In the genomic region with DNA sequence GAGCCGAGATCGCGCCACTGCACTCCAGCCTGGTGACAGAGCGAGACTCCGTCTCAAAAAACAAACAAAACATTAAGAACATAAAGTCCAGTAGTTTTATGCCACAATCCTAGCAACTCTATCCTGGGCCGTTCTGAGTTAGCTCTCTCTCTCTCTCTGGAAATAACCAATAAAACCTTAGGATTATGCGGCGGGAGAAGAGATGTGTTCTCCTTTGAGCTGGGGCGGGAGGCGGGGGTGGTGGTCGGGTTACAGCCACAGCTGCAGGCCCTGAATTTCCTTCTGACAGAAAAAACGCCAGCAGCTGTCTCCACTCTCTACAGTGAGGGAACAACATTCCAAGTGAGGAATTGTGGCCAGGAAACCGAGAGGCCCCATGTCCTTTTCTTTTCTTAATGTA, we compare ENCODE assay signal across 13 cellular contexts. TPM values are rescaled to one million over a fixed set of nuclear protein-coding genes. Genes with fewer than 3 reads are reported as not detected.
DNase-seq lines count a peak whose midpoint lies in the region; ATAC-seq and TF ChIP-seq lines count a peak whose summit lies in the region.
"Had no signal": no experiment of that assay in that cellular context is flagged by ENCODE, and none has a peak within 500 bp of the region (broad histone marks: within the 10 kb centered on the region; RNA-seq: fewer than 3 reads in every experiment).

No MANE protein-coding gene starts in this region.

- H3K27me3 ChIP-seq in tibial artery = no peaks in the 10 kb centered on the region
- H3K27me3 ChIP-seq in CD4-positive, alpha-beta memory T cell (ENCODE audit: insufficient read depth, low read length) = no peaks in the 10 kb centered on the region

- peak overlapping the region; percentile 1 for H3K4me3 ChIP-seq in coronary artery
- H3K4me3 ChIP-seq in tibial artery = no peak overlapping the region
- H3K4me3 ChIP-seq in CD4-positive, alpha-beta memory T cell (ENCODE audit: low read length in 2 of 2) = no peak overlapping the region

- POLR2A ChIA-PET in CD4-positive, alpha-beta memory T cell (lab: Charles Lee; ENCODE audit: partially characterized antibody) = no interaction called here

- H3K4me1 ChIP-seq in tibial artery = peaks cover 0 to 56% (median 29%) of the 10 kb centered on the region in 4 donors
- H3K4me1 ChIP-seq in CD4-positive, alpha-beta memory T cell (ENCODE audit: insufficient read depth, low read length) = no peaks in the 10 kb centered on the region

- intact Hi-C loops in tibial artery (cut with DNase I; ENCODE audit: low total_unique reads) = no loop called here
- intact Hi-C loops in CD4-positive, alpha-beta memory T cell (cut with micrococcal nuclease) = no loop called here

- H3K27me3 Mint-ChIP-seq in CD4-positive, alpha-beta memory T cell = peaks cover 23 to 25% of the 10 kb centered on the region in 2 donors

- H3K36me3 Mint-ChIP-seq in CD4-positive, alpha-beta memory T cell = no peaks in the 10 kb centered on the region

- peak; percentile 7 to 68 (median 55) for DNase-seq in NCI-H1417 (lab: John Stamatoyannopoulos, UW)
- no peak for DNase-seq in NCI-H1417 treated with DMSO at 0.1 percent for 48 hours (lab: John Stamatoyannopoulos, UW)
- no peak for DNase-seq in coronary artery (ENCODE audit: low spot score)
- peak; percentile 18 for DNase-seq in medulla oblongata (ENCODE audit: extremely low spot score)
- no peak for DNase-seq in tibial artery
- DNase-seq in activated CD4-positive, CD25-positive, alpha-beta regulatory T cell treated with anti-CD3 and anti-CD28 coated beads, Interleukin-2, amount 50 U/mL, for 72 hours = no peak
- no peak for DNase-seq in CD4-positive, alpha-beta memory T cell
- DNase-seq: 8988T; activated CD4-positive, alpha-beta T cell treated with anti-CD3 and anti-CD28 coated beads, Interleukin-2, amount 10 ng/mL, durations not matched to agents 7 days and 5 days; amniotic stem cell; GDM1 had no signal

- no peak for ATAC-seq in HG02884 (IDR thresholded peaks at IDR 0.05; ENCODE audit: unreplicated experiment)
- ATAC-seq: Panc1 had no signal

- H3K9me3 ChIP-seq in tibial artery = no peaks in the 10 kb centered on the region
- no peaks in the 10 kb centered on the region for H3K9me3 ChIP-seq in CD4-positive, alpha-beta memory T cell (ENCODE audit: control insufficient read depth in 1 of 2, low read length in 2 of 2)

- H3K4me1 Mint-ChIP-seq in CD4-positive, alpha-beta memory T cell = peaks cover 0 to 6% (median 2%) of the 10 kb centered on the region in 4 donors

- no peak overlapping the region for H3K27ac Mint-ChIP-seq in CD4-positive, alpha-beta memory T cell
- H3K27ac Mint-ChIP-seq: activated CD4-positive, alpha-beta T cell treated with anti-CD3 and anti-CD28 coated beads, Interleukin-2, amount 10 ng/mL, durations not matched to agents 7 days and 5 days had no signal

- TF ChIP-seq CTCF in coronary artery (IDR thresholded peaks at IDR 0.05) (no peak), tibial artery (IDR thresholded peaks at IDR 0.05) (no peak)

- no peaks in the 10 kb centered on the region for H3K36me3 ChIP-seq in tibial artery
- no peaks in the 10 kb centered on the region for H3K36me3 ChIP-seq in CD4-positive, alpha-beta memory T cell (ENCODE audit: insufficient read depth, low read length)

- CTCF ChIA-PET in CD4-positive, alpha-beta memory T cell (lab: Charles Lee; ENCODE audit: partially characterized antibody) = interaction anchor here (1.4 to 1.9 kb wide), 2 partner anchors 85 to 200 kb away, joined by 3 to 4 read pairs; no protein-coding TSS in a partner anchor

- H3K27ac ChIP-seq in coronary artery (peak overlapping the region; percentile 82), tibial artery (peak overlapping the region; percentile 80 to 88)
- H3K27ac ChIP-seq in CD4-positive, alpha-beta memory T cell (ENCODE audit: low read depth, low read length) = no peak overlapping the region

- H3K9me3 Mint-ChIP-seq in CD4-positive, alpha-beta memory T cell = no peaks in the 10 kb centered on the region
- H3K9me3 Mint-ChIP-seq: activated CD4-positive, alpha-beta T cell treated with anti-CD3 and anti-CD28 coated beads, Interleukin-2, amount 10 ng/mL, durations not matched to agents 7 days and 5 days had no signal

- H3K4me3 Mint-ChIP-seq in CD4-positive, alpha-beta memory T cell = no peak overlapping the region
- H3K4me3 Mint-ChIP-seq: activated CD4-positive, alpha-beta T cell treated with anti-CD3 and anti-CD28 coated beads, Interleukin-2, amount 10 ng/mL, durations not matched to agents 7 days and 5 days had no signal

RNA-seq across cellular contexts. Expression of gene PNMA8A, which starts 9.0 kb away (rescaled TPM):
- under 1 TPM in 1 of 2 experiments, not detected in 1; 0.26 TPM for total RNA-seq in CD4-positive, alpha-beta memory T cell
- polyA plus RNA-seq in CD4-positive, alpha-beta memory T cell = under 1 TPM in 1 of 2 donors, not detected in 1; 0.13 TPM
- total RNA-seq: activated CD4-positive, alpha-beta T cell treated with anti-CD3 and anti-CD28 coated beads, Interleukin-2, amount 10 ng/mL, durations not matched to agents 7 days and 5 days had no signal

RNA-seq across cellular contexts. Expression of gene PNMA8B, which starts 15.3 kb away (rescaled TPM):
- total RNA-seq in CD4-positive, alpha-beta memory T cell = 1 to 10 TPM; 1.2 TPM
- under 1 TPM; 0.24 to 0.34 TPM for polyA plus RNA-seq in CD4-positive, alpha-beta memory T cell

RNA-seq across cellular contexts. Expression of gene PNMA8C, which starts 51.7 kb away (rescaled TPM):
- total RNA-seq in CD4-positive, alpha-beta memory T cell = not detected
- not detected for polyA plus RNA-seq in CD4-positive, alpha-beta memory T cell
- total RNA-seq: activated CD4-positive, alpha-beta T cell treated with anti-CD3 and anti-CD28 coated beads, Interleukin-2, amount 10 ng/mL, durations not matched to agents 7 days and 5 days had no signal

Comparison
In these comparisons a context has a peak if more than half of its experiments do, and no peak if none do; other contexts are left out.
1. DNase-seq: peak in NCI-H1417 (3 of 3) and medulla oblongata (single experiment); none in NCI-H1417 treated with DMSO at 0.1 percent for 48 hours (single experiment), coronary artery (single experiment), tibial artery (0 of 2), activated CD4-positive, CD25-positive, alpha-beta regulatory T cell treated with anti-CD3 and anti-CD28 coated beads, Interleukin-2, amount 50 U/mL, for 72 hours (single experiment) and CD4-positive, alpha-beta memory T cell (0 of 5).